Comparison of ENCODE assay signal across 28 cellular contexts in the genomic region with DNA sequence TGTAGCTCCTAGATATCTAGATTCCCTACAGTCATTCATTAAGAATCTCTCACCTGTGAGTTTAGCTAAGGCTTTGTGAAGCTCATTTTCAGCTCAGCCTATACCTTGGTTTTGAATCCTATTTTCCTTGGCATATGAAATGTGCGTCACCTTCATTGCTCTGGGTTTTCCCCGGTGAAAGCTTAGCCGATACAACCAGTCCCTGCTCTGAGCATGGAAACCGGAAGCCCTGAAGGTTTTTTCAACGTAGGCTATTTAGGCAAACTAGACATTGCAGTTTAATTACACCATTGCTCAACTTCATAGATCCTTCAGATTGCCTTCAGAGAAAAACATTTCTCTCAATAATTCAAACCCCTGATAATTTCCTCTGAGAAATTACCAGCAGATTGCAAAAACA.
"Had no signal": no experiment of that assay in that cellular context is flagged by ENCODE, and none has a peak within 500 bp of the region (broad histone marks: within the 10 kb centered on the region; RNA-seq: fewer than 3 reads in every experiment).

No MANE protein-coding gene starts in this region.

- ATAC-seq: activated CD8-positive, alpha-beta memory T cell treated with anti-CD3 and anti-CD28 coated beads, Interleukin-2, amount 10 ng/mL, durations not matched to agents 7 days and 5 days; activated naive CD4-positive, alpha-beta T cell treated with anti-CD3 and anti-CD28 coated beads, Interleukin-2, amount 50 U/mL, for 72 hours; activated naive CD8-positive, alpha-beta T cell treated with anti-CD3 and anti-CD28 coated beads, Interleukin-2, amount 50 U/mL, for 24 hours; Panc1; Right ventricle myocardium inferior; WTC11 had no signal

- H3K4me2 ChIP-seq: KMS-11 had no signal

- H3K36me3 ChIP-seq: brain microvascular endothelial cell, MG63 had no signal

- DNase-seq: activated CD4-positive, alpha-beta T cell treated with anti-CD3 and anti-CD28 coated beads for 1 hour; activated CD4-positive, alpha-beta T cell treated with anti-CD3 and anti-CD28 coated beads, Interleukin-2, amount 10 ng/mL, durations not matched to agents 24 days and 14 days; activated CD4-positive, alpha-beta T cell treated with anti-CD3 and anti-CD28 coated beads, Interleukin-2, amount 50 U/mL, for 48 hours; activated CD8-positive, alpha-beta memory T cell treated with anti-CD3 and anti-CD28 coated beads, Interleukin-2, amount 10 ng/mL, durations not matched to agents 7 days and 5 days; activated effector memory CD4-positive, alpha-beta T cell treated with anti-CD3 and anti-CD28 coated beads, Interleukin-2, amount 50 U/mL, for 16 hours; activated naive CD4-positive, alpha-beta T cell treated with Interleukin-2 at 50 U/mL for 16 hours; activated naive CD8-positive, alpha-beta T cell treated with anti-CD3 and anti-CD28 coated beads, Interleukin-2, amount 50 U/mL, for 24 hours; activated T-cell treated with anti-CD3 and anti-CD28 coated beads, Interleukin-2, amount 50 U/mL, for 24 hours; brain microvascular endothelial cell; MG63; NCI-H1092; NCI-H1417 treated with DMSO at 0.1 percent for 48 hours; NCI-H1694; NCI-H2029; NCI-H2107; NCI-H345; NCI-H510A; NCI-H526 treated with DMSO at 0.1 percent for 48 hours; NK-92 treated with Interleukin-12 subunit alpha and Interleukin-12 subunit beta, amount 100 ng/mL, for 24 hours; OCI-M1; RPMI8226; SW 1271 had no signal

- H3K27me3 ChIP-seq: brain microvascular endothelial cell, MG63 had no signal

- H3K9me3 ChIP-seq: MG63 had no signal

- H3K9ac ChIP-seq: KMS-11 had no signal

- H3K27ac ChIP-seq: brain microvascular endothelial cell, KMS-11, SK-N-MC had no signal

- H3K4me3 ChIP-seq: MG63, SK-N-MC had no signal
